In genomic region chr6:24855389-24856245, GRCh38 we compare ENCODE assay signal across 9 cellular contexts. TPM values are rescaled to one million over a fixed set of nuclear protein-coding genes. Genes with fewer than 3 reads are reported as not detected.
DNase-seq lines count a peak whose midpoint lies in the region; ATAC-seq and TF ChIP-seq lines count a peak whose summit lies in the region.
"Had no signal": no experiment of that assay in that cellular context is flagged by ENCODE, and none has a peak within 500 bp of the region (broad histone marks: within the 10 kb centered on the region; RNA-seq: fewer than 3 reads in every experiment).

No MANE protein-coding gene starts in this region.

- H3K4me1 Mint-ChIP-seq in nephron progenitor cell, result peaks cover 62% of the 10 kb centered on the region

- no peaks in the 10 kb centered on the region for H3K36me3 ChIP-seq in PC-3 (ENCODE audit: low read depth, low read length)
- peaks cover 1% of the 10 kb centered on the region for H3K36me3 ChIP-seq in fibroblast of lung (ENCODE audit: control insufficient read depth, insufficient read depth, low read length)
- H3K36me3 ChIP-seq in stomach, result peaks cover 0 to 30% (median 13%) of the 10 kb centered on the region in 4 donors

- H3K9me3 ChIP-seq in PC-3 (ENCODE audit: low read length) (no peaks in the 10 kb centered on the region), fibroblast of lung (ENCODE audit: control insufficient read depth, insufficient read depth, low read depth, low read length) (no peaks in the 10 kb centered on the region), stomach (no peaks in the 10 kb centered on the region)

- H3K9me3 Mint-ChIP-seq in nephron progenitor cell, result no peaks in the 10 kb centered on the region

- H4K20me1 ChIP-seq in PC-3 (ENCODE audit: low read length) (no peaks in the 10 kb centered on the region), fibroblast of lung (ENCODE audit: control insufficient read depth, extremely low read depth, insufficient read depth, low read length) (no peaks in the 10 kb centered on the region)

- H3K27me3 ChIP-seq in PC-3 (ENCODE audit: low read length) (no peaks in the 10 kb centered on the region; the same call in 1 of the 2 replicates), fibroblast of lung (ENCODE audit: control insufficient read depth, insufficient read depth, low read length) (no peaks in the 10 kb centered on the region), stomach (no peaks in the 10 kb centered on the region)

- H3K4me3 ChIP-seq in GM12865 (ENCODE audit: low read depth, low read length) (no peak overlapping the region), PC-3 (ENCODE audit: low read length) (no peak overlapping the region), fibroblast of lung (replicated peaks in 1 of 4; ENCODE audit: control extremely low read depth in 1 of 4, insufficient read depth in 1 of 4, low read depth in 3 of 4, low read length in 4 of 4) (no peak overlapping the region), stomach (no peak overlapping the region)
- H3K4me3 ChIP-seq in Jurkat, Clone E6-1 (ENCODE audit: low read length), result no peak overlapping the region; the same call in none of the 2 replicates
- H3K4me3 ChIP-seq: skin epidermis had no signal

- no peaks in the 10 kb centered on the region for H3K9me2 ChIP-seq in PC-3 (replicated peaks; ENCODE audit: low read length)

- no peaks in the 10 kb centered on the region for H3F3A ChIP-seq in PC-3 (ENCODE audit: low read length, unreplicated experiment)

- CTCF ChIA-PET in PC-3 (lab: Charles Lee), result interaction anchor here (0.5 to 1.7 kb wide), 6 partner anchors 38 to 217 kb away, joined by 3 to 23 read pairs (median 10); no protein-coding TSS in a partner anchor

- H3K9ac ChIP-seq in PC-3 (ENCODE audit: low read length), result no peak overlapping the region
- H3K9ac ChIP-seq in fibroblast of lung (ENCODE audit: insufficient read depth, low read length), result no peak overlapping the region

- TF ChIP-seq CTCF in GM12865 (IDR thresholded peaks at IDR 0.05; ENCODE audit: insufficient read depth, low read depth, low read length, missing control alignments), result peak; percentile 73
- peak; percentile 92 for TF ChIP-seq CTCF in PC-3 (conservative IDR thresholded peaks at IDR 0.05; ENCODE audit: low read depth, low read length)
- peak; percentile 84 to 85 for TF ChIP-seq CTCF in fibroblast of lung (conservative IDR thresholded peaks at IDR 0.05 in 1 of 2, IDR thresholded peaks at IDR 0.05 in 1 of 2; ENCODE audit: low read depth in 1 of 2, low read length in 2 of 2)
- peak; percentile 79 for TF ChIP-seq CTCF in nephron progenitor cell (IDR thresholded peaks at IDR 0.05)
- TF ChIP-seq CTCF in stomach (IDR thresholded peaks at IDR 0.05), result peak in 5 of 7 experiments; percentile 62 to 96 (median 81)

- 32 to 39% (median 36%) methylated on average over 19 of the region's 19 CpGs for WGBS in stomach, 5 donors

- H3K27ac ChIP-seq in PC-3 (ENCODE audit: low read length) (no peak overlapping the region), fibroblast of lung (ENCODE audit: insufficient read depth, low read length) (no peak overlapping the region), stomach (peak overlapping the region in 3 of 5 donors; percentile 14 to 65 (median 45))

- H3K4me2 ChIP-seq in PC-3 (ENCODE audit: low read length), result peak overlapping the region; percentile 17; the same call in 1 of the 2 replicates
- H3K4me2 ChIP-seq in fibroblast of lung (ENCODE audit: extremely low read depth, insufficient read depth, low read length), result peak overlapping the region; percentile 30

- H3K4me3 Mint-ChIP-seq in nephron progenitor cell, result no peak overlapping the region

- peaks cover 17% of the 10 kb centered on the region for H3K4me1 ChIP-seq in PC-3 (ENCODE audit: insufficient read depth, low read length)
- H3K4me1 ChIP-seq in fibroblast of lung (ENCODE audit: control insufficient read depth, extremely low read depth, insufficient read depth, low read length), result peaks cover 5% of the 10 kb centered on the region
- peaks cover 11 to 38% (median 23%) of the 10 kb centered on the region in 4 donors for H3K4me1 ChIP-seq in stomach

- H2AFZ ChIP-seq in PC-3 (ENCODE audit: low read length) (peak overlapping the region; percentile 23), fibroblast of lung (ENCODE audit: low read length) (peak overlapping the region; percentile 53)

- H3K27ac Mint-ChIP-seq in nephron progenitor cell, result no peak overlapping the region

- POLR2A ChIA-PET in PC-3 (lab: Charles Lee; ENCODE audit: unreplicated experiment), result interaction anchor here (0.7 kb wide), 1 partner anchor 124 kb away, joined by 4 read pairs; no protein-coding TSS in a partner anchor

- peak; percentile 37 for ATAC-seq in PC-3
- no peak for ATAC-seq in HG03280 (IDR thresholded peaks at IDR 0.05; ENCODE audit: unreplicated experiment)

- H3K27me3 Mint-ChIP-seq in nephron progenitor cell (ENCODE audit: low read depth, poor library complexity), result peaks cover 4% of the 10 kb centered on the region

- no peak for TF ChIP-seq POLR2A in stomach (IDR thresholded peaks at IDR 0.05)

- no peak for TF ChIP-seq EP300 in stomach (IDR thresholded peaks at IDR 0.05)

- no TSS peak for BruUV-seq in PC-3 (replicated peaks; lab: Mats Ljungman, UMichigan)

- DNase-seq in GM12865 (ENCODE audit: low read depth), result peak; percentile 87
- DNase-seq in Jurkat, Clone E6-1 (ENCODE audit: low read depth, low spot score), result peak; percentile 87
- DNase-seq in PC-3, result peak; percentile 83
- DNase-seq in activated T-cell treated with anti-CD3 and anti-CD28 coated beads, Interleukin-2, amount 50 U/mL, for 48 hours, result peak; percentile 59 to 71
- peak; percentile 62 to 81 for DNase-seq in fibroblast of lung (ENCODE audit: low read depth in 2 of 2)
- peak; percentile 52 for DNase-seq in nephron progenitor cell
- DNase-seq in stomach, result peak; percentile 69

- H3K79me2 ChIP-seq in PC-3 (ENCODE audit: low read length) (no peaks in the 10 kb centered on the region), fibroblast of lung (ENCODE audit: control insufficient read depth, insufficient read depth, low read length) (no peaks in the 10 kb centered on the region)

- no peaks in the 10 kb centered on the region for H3K36me3 Mint-ChIP-seq in nephron progenitor cell (ENCODE audit: low read depth)

- intact Hi-C loops in PC-3 (cut with micrococcal nuclease) (loop anchor here (1.0 to 10.0 kb wide), 5 partner anchors 72 to 747 kb away; no protein-coding TSS in a partner anchor), stomach (cut with DNase I; ENCODE audit: low total_unique reads) (loop anchor here (10.0 kb wide), 1 partner anchor 159 kb away; no protein-coding TSS in a partner anchor)

RNA-seq across cellular contexts. Expression of gene ARMH2, which starts 56.9 kb away (rescaled TPM):
- not detected for polyA plus RNA-seq in Jurkat, Clone E6-1 (2012; ENCODE audit: insufficient read depth, insufficient read length)
- total RNA-seq in PC-3 (2014; rRNA removed) (not detected in 2 replicates), fibroblast of lung (not detected in 2 replicates), stomach (not detected)
- polyA plus RNA-seq in fibroblast of lung (not detected in 2 replicates), stomach (not detected)
- not detected in 2 replicates for polyA plus RNA-seq in fibroblast of lung (2012)
- polyA minus RNA-seq in fibroblast of lung (ENCODE audit: low replicate concordance), result not detected in 2 replicates

Comparison
In these comparisons a context has a peak if more than half of its experiments do, and no peak if none do; other contexts are left out.
1. H3K27ac ChIP-seq: peak in stomach (3 of 5); none in PC-3 (single experiment) and fibroblast of lung (single experiment).
2. Peak in every context shown above with its lines, with median percentiles within 50 percentile points of each other: DNase-seq and CTCF ChIP-seq.